Comparison of ENCODE assay signal across 32 cellular contexts in the genomic region with DNA sequence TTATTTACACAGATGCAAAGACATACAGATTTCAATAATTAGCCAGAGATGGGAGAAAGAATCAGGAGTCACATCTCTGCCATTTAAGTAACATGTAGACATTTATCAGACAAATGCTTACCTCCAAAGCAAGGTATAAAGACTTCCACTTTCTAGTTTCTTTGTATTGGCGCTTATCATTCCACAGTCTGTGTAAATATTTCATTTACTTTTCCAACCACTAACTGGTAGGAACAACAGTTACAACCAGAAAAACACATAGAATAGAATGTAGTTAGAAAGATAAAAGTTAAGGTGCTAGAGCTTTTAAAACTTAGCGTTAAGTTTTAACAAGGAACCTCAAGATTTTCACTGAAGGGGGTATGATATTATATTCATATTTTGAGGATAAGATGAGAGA. TPM values are rescaled to one million over a fixed set of nuclear protein-coding genes. Genes with fewer than 3 reads are reported as not detected.
"Had no signal": no experiment of that assay in that cellular context is flagged by ENCODE, and none has a peak within 500 bp of the region (broad histone marks: within the 10 kb centered on the region; RNA-seq: fewer than 3 reads in every experiment).

No MANE protein-coding gene starts in this region.

- H3K9me3 ChIP-seq: stomach, suprapubic skin, testis, thoracic aorta, thyroid gland, tibial artery, tibial nerve, transverse colon, upper lobe of left lung, upper lobe of right lung, uterus, vagina had no signal

- ATAC-seq: stimulated activated effector memory CD8-positive, alpha-beta T cell treated with anti-CD3 and anti-CD28 coated beads, Interleukin-12 subunit alpha, Interleukin-12 subunit beta, amount 100 ng/mL, for 72 hours; stimulated activated memory B cell treated with anti-CD40 and anti-IgM and Interleukin-4, amounts not matched to agents 10 μg/mL and 1 μg/mL and 100 μg/mL, for 72 hours; stimulated activated naive B cell treated with anti-CD40 and anti-IgM and Interleukin-4, amounts not matched to agents 10 μg/mL and 1 μg/mL and 100 μg/mL, for 72 hours; stimulated activated naive CD8-positive, alpha-beta T cell treated with anti-CD3 and anti-CD28 coated beads, Interleukin-15, amount 100 ng/mL, for 72 hours; stimulated activated naive CD8-positive, alpha-beta T cell treated with anti-CD3 and anti-CD28 coated beads, Interleukin-15, Interleukin-2, amounts not matched to agents 100 U/mL and 50 U/mL, for 24 hours; upper lobe of right lung had no signal

- H3K27me3 Mint-ChIP-seq: stimulated activated memory B cell treated with anti-CD40 and anti-IgM and Interleukin-4, amounts not matched to agents 10 μg/mL and 1 μg/mL and 100 μg/mL, for 72 hours; stimulated activated naive B cell treated with anti-CD40 and anti-IgM and Interleukin-4, amounts not matched to agents 10 μg/mL and 1 μg/mL and 100 μg/mL, for 72 hours; stimulated activated naive CD8-positive, alpha-beta T cell treated with anti-CD3 and anti-CD28 coated beads, Interleukin-15, amount 100 ng/mL, for 72 hours; stimulated activated naive CD8-positive, alpha-beta T cell treated with anti-CD3 and anti-CD28 coated beads, Interleukin-15, Interleukin-2, amounts not matched to agents 100 ng/mL and 50 ng/mL, for 24 hours; type B pancreatic cell had no signal

- H3K4me3 ChIP-seq: stomach, suprapubic skin, testis, thoracic aorta, thyroid gland, tibial artery, tibial nerve, transverse colon, upper lobe of left lung, upper lobe of right lung, uterus, vagina had no signal

- H3K4me1 Mint-ChIP-seq: stimulated activated effector memory CD8-positive, alpha-beta T cell treated with anti-CD3 and anti-CD28 coated beads, Interleukin-12 subunit alpha, Interleukin-12 subunit beta, amount 100 ng/mL, for 72 hours; stimulated activated memory B cell treated with anti-CD40 and anti-IgM and Interleukin-4, amounts not matched to agents 10 μg/mL and 1 μg/mL and 100 μg/mL, for 72 hours; stimulated activated naive B cell treated with anti-CD40 and anti-IgM and Interleukin-4, amounts not matched to agents 10 μg/mL and 1 μg/mL and 100 μg/mL, for 72 hours; stimulated activated naive CD8-positive, alpha-beta T cell treated with anti-CD3 and anti-CD28 coated beads, Interleukin-15, amount 100 ng/mL, for 72 hours had no signal

- H3K27me3 ChIP-seq: stomach, suprapubic skin, testis, thyroid gland, tibial artery, tibial nerve, transverse colon, upper lobe of left lung, upper lobe of right lung, uterus, vagina had no signal

- H3K36me3 ChIP-seq: stomach, suprapubic skin, thoracic aorta, thyroid gland, tibial artery, tibial nerve, transverse colon, upper lobe of left lung, upper lobe of right lung, uterus, vagina had no signal

- H3K27ac Mint-ChIP-seq: stimulated activated effector memory CD8-positive, alpha-beta T cell treated with anti-CD3 and anti-CD28 coated beads, Interleukin-12 subunit alpha, Interleukin-12 subunit beta, amount 100 ng/mL, for 72 hours; stimulated activated memory B cell treated with anti-CD40 and anti-IgM and Interleukin-4, amounts not matched to agents 10 μg/mL and 1 μg/mL and 100 μg/mL, for 72 hours; stimulated activated naive B cell treated with anti-CD40 and anti-IgM and Interleukin-4, amounts not matched to agents 10 μg/mL and 1 μg/mL and 100 μg/mL, for 72 hours; stimulated activated naive CD8-positive, alpha-beta T cell treated with anti-CD3 and anti-CD28 coated beads, Interleukin-15, amount 100 ng/mL, for 72 hours; stimulated activated naive CD8-positive, alpha-beta T cell treated with anti-CD3 and anti-CD28 coated beads, Interleukin-15, Interleukin-2, amounts not matched to agents 100 ng/mL and 50 ng/mL, for 24 hours; type B pancreatic cell had no signal

- H3K27ac ChIP-seq: stomach, suprapubic skin, testis, thoracic aorta, thyroid gland, tibial artery, tibial nerve, transverse colon, upper lobe of left lung, upper lobe of right lung, uterus, vagina had no signal

- H3K4me1 ChIP-seq: suprapubic skin, testis, thyroid gland, tibial artery, tibial nerve, transverse colon, upper lobe of left lung, upper lobe of right lung, uterus, vagina had no signal

- H3K9me3 Mint-ChIP-seq: stimulated activated memory B cell treated with anti-CD40 and anti-IgM and Interleukin-4, amounts not matched to agents 10 μg/mL and 1 μg/mL and 100 μg/mL, for 72 hours; stimulated activated naive CD8-positive, alpha-beta T cell treated with anti-CD3 and anti-CD28 coated beads, Interleukin-15, amount 100 ng/mL, for 72 hours; stimulated activated naive CD8-positive, alpha-beta T cell treated with anti-CD3 and anti-CD28 coated beads, Interleukin-15, Interleukin-2, amounts not matched to agents 100 ng/mL and 50 ng/mL, for 24 hours; type B pancreatic cell had no signal

- H3K36me3 Mint-ChIP-seq: stimulated activated effector memory CD8-positive, alpha-beta T cell treated with anti-CD3 and anti-CD28 coated beads, Interleukin-12 subunit alpha, Interleukin-12 subunit beta, amount 100 ng/mL, for 72 hours; stimulated activated memory B cell treated with anti-CD40 and anti-IgM and Interleukin-4, amounts not matched to agents 10 μg/mL and 1 μg/mL and 100 μg/mL, for 72 hours; stimulated activated naive B cell treated with anti-CD40 and anti-IgM and Interleukin-4, amounts not matched to agents 10 μg/mL and 1 μg/mL and 100 μg/mL, for 72 hours; type B pancreatic cell had no signal

- FAIRE-seq: urothelium cell line had no signal

- H3K4me3 Mint-ChIP-seq: stimulated activated effector memory CD8-positive, alpha-beta T cell treated with anti-CD3 and anti-CD28 coated beads, Interleukin-12 subunit alpha, Interleukin-12 subunit beta, amount 100 ng/mL, for 72 hours; stimulated activated memory B cell treated with anti-CD40 and anti-IgM and Interleukin-4, amounts not matched to agents 10 μg/mL and 1 μg/mL and 100 μg/mL, for 72 hours; stimulated activated naive B cell treated with anti-CD40 and anti-IgM and Interleukin-4, amounts not matched to agents 10 μg/mL and 1 μg/mL and 100 μg/mL, for 72 hours; stimulated activated naive CD8-positive, alpha-beta T cell treated with anti-CD3 and anti-CD28 coated beads, Interleukin-15, amount 100 ng/mL, for 72 hours; stimulated activated naive CD8-positive, alpha-beta T cell treated with anti-CD3 and anti-CD28 coated beads, Interleukin-15, Interleukin-2, amounts not matched to agents 100 ng/mL and 50 ng/mL, for 24 hours; type B pancreatic cell had no signal

- DNase-seq: stimulated activated CD4-positive, alpha-beta T cell treated with anti-CD3 and anti-CD28 coated beads, Interleukin-2, amount 100 ng/mL, for 48 hours; stimulated activated CD4-positive, alpha-beta T cell treated with anti-CD3 and anti-CD28 coated beads, Interleukin-4, amount 100 ng/mL, for 1 hour; stimulated activated CD4-positive, alpha-beta T cell treated with anti-CD3 and anti-CD28 coated beads, Interleukin-4, amount 100 ng/mL, for 24 hours; stimulated activated CD4-positive, alpha-beta T cell treated with anti-CD3 and anti-CD28 coated beads, Interleukin-4, amount 100 ng/mL, for 4 hours; stimulated activated CD8-positive, alpha-beta memory T cell treated with anti-CD3 and anti-CD28 coated beads, Interleukin-4, amount 100 ng/mL, for 48 hours; stimulated activated naive B cell treated with anti-CD40 and anti-IgM and Interleukin-4, amounts not matched to agents 10 μg/mL and 1 μg/mL and 100 μg/mL, for 72 hours; stimulated activated naive CD4-positive, alpha-beta T cell; stimulated activated naive CD4-positive, alpha-beta T cell treated with Interleukin-2 at 50 U/mL for 16 hours; stimulated activated naive CD8-positive, alpha-beta T cell treated with anti-CD3 and anti-CD28 coated beads, Interleukin-15, amount 100 ng/mL, for 72 hours; stimulated activated naive CD8-positive, alpha-beta T cell treated with anti-CD3 and anti-CD28 coated beads, Interleukin-15, Interleukin-2, amounts not matched to agents 100 U/mL and 50 U/mL, for 24 hours; stomach; substantia nigra; testis; thyroid gland; tibial artery; transverse colon; trophoblast cell; upper lobe of left lung; upper lobe of right lung; uterus had no signal

RNA-seq across cellular contexts. Expression of gene UGT2B4, which starts 40.9 kb away (rescaled TPM):
- total RNA-seq: subcutaneous adipose tissue, temporal lobe, testis, thoracic aorta, thyroid gland, tibial nerve, transverse colon, upper lobe of right lung, urinary bladder, uterus, vagina had no signal
- polyA plus RNA-seq: stomach had no signal
